ENCODE assay signal across 3 cellular contexts in the genomic region with DNA sequence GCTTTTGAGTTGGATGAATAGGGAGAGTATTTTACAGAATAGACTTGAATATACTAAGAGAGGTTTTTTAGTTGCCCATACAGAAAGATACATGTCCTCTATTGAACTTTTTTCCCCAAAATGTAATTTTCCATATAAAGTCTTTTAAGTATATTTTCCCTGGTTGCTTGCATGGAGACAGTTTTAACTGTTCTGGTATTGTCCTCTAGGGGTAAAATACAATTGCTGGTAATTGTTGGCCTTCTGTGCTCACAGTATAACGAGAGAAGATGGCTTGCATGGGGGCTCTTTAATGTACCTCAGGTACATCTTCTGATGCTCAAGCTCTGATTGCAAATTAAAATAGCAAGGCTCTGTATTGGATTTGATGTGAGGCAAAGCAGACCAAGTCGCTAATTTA.
TF ChIP-seq lines count a peak whose summit lies in the region.

No MANE protein-coding gene starts in this region.

TF ChIP-seq in SK-N-SH, 30 proteins besides CTCF, POLR2A, EP300 and RAD21 (continued from another document and continues in another):
- TF ChIP-seq PBX3 (IDR thresholded peaks at IDR 0.05), result no peak
- TF ChIP-seq IRF3 (IDR thresholded peaks at IDR 0.05; ENCODE audit: low read depth, low read length), result no peak
- no peak for TF ChIP-seq REST (IDR thresholded peaks at IDR 0.05; ENCODE audit: low read depth, low read length)
- no peak for TF ChIP-seq RXRA (IDR thresholded peaks at IDR 0.05; ENCODE audit: borderline replicate concordance, low read depth)
- no peak for TF ChIP-seq TEAD4 (IDR thresholded peaks at IDR 0.05; ENCODE audit: borderline replicate concordance, insufficient read depth)
- no peak for TF ChIP-seq USF2 (IDR thresholded peaks at IDR 0.05; ENCODE audit: borderline replicate concordance, low read depth, low read length)
- TF ChIP-seq YY1 (IDR thresholded peaks at IDR 0.05; ENCODE audit: low read depth), result no peak
- TF ChIP-seq POLR2AphosphoS5 (IDR thresholded peaks at IDR 0.05; ENCODE audit: low read depth, low read length), result no peak
- no peak for TF ChIP-seq MAX (IDR thresholded peaks at IDR 0.05; ENCODE audit: low read depth)
- no peak for TF ChIP-seq JUND (IDR thresholded peaks at IDR 0.05)

TF ChIP-seq in SK-N-SH treated with all-trans-retinoic acid at 6 μM for 48 hours, 23 proteins besides CTCF, POLR2A, EP300 and RAD21 (continued from another document):
- TF ChIP-seq CSRNP3 (CRISPR knock-in tag; IDR thresholded peaks at IDR 0.05), result no peak
- TF ChIP-seq, protein P1, sequence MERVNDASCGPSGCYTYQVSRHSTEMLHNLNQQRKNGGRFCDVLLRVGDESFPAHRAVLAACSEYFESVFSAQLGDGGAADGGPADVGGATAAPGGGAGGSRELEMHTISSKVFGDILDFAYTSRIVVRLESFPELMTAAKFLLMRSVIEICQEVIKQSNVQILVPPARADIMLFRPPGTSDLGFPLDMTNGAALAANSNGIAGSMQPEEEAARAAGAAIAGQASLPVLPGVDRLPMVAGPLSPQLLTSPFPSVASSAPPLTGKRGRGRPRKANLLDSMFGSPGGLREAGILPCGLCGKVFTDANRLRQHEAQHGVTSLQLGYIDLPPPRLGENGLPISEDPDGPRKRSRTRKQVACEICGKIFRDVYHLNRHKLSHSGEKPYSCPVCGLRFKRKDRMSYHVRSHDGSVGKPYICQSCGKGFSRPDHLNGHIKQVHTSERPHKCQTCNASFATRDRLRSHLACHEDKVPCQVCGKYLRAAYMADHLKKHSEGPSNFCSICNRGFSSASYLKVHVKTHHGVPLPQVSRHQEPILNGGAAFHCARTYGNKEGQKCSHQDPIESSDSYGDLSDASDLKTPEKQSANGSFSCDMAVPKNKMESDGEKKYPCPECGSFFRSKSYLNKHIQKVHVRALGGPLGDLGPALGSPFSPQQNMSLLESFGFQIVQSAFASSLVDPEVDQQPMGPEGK (CRISPR knock-in tag; IDR thresholded peaks at IDR 0.05; ENCODE audit: borderline replicate concordance), result no peak
- TF ChIP-seq ARNTL (CRISPR knock-in tag; IDR thresholded peaks at IDR 0.05; ENCODE audit: borderline replicate concordance, low read depth), result no peak
- TF ChIP-seq ZFP3 (CRISPR knock-in tag; IDR thresholded peaks at IDR 0.05), result no peak
- TF ChIP-seq, protein P2, sequence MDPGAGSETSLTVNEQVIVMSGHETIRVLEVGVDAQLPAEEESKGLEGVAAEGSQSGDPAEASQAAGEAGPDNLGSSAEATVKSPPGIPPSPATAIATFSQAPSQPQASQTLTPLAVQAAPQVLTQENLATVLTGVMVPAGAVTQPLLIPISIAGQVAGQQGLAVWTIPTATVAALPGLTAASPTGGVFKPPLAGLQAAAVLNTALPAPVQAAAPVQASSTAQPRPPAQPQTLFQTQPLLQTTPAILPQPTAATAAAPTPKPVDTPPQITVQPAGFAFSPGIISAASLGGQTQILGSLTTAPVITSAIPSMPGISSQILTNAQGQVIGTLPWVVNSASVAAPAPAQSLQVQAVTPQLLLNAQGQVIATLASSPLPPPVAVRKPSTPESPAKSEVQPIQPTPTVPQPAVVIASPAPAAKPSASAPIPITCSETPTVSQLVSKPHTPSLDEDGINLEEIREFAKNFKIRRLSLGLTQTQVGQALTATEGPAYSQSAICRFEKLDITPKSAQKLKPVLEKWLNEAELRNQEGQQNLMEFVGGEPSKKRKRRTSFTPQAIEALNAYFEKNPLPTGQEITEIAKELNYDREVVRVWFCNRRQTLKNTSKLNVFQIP (CRISPR knock-in tag; IDR thresholded peaks at IDR 0.05; ENCODE audit: borderline replicate concordance, low read depth), result no peak
- TF ChIP-seq PPARA (CRISPR knock-in tag; IDR thresholded peaks at IDR 0.05; ENCODE audit: borderline replicate concordance), result no peak
- no peak for TF ChIP-seq BACH2 (CRISPR knock-in tag; IDR thresholded peaks at IDR 0.05; ENCODE audit: borderline replicate concordance)

TF ChIP-seq in neural cell, 6 proteins besides CTCF, POLR2A, EP300 and RAD21 (continued from another document):
- TF ChIP-seq REST (IDR thresholded peaks at IDR 0.05; ENCODE audit: borderline replicate concordance) (no peak), EZH2 (IDR thresholded peaks at IDR 0.05; ENCODE audit: borderline replicate concordance, insufficient read depth, low read length, poor library complexity, severe bottlenecking) (no peak), POLR2AphosphoS5 (IDR thresholded peaks at IDR 0.05) (no peak), SMC3 (conservative IDR thresholded peaks at IDR 0.05; ENCODE audit: poor library complexity) (no peak), MXI1 (conservative IDR thresholded peaks at IDR 0.05; ENCODE audit: poor library complexity, severe bottlenecking) (no peak)
